In genomic region chr6:8941578-8941977, GRCh38 we compare ENCODE assay signal across 18 cellular contexts.
"Had no signal": no experiment of that assay in that cellular context is flagged by ENCODE, and none has a peak within 500 bp of the region (broad histone marks: within the 10 kb centered on the region; RNA-seq: fewer than 3 reads in every experiment).

No MANE protein-coding gene starts in this region.

- H3K27ac ChIP-seq: coronary artery, heart right ventricle, right atrium auricular region, suprapubic skin, thyroid gland, uterus had no signal

- ATAC-seq: heart right ventricle; mucosa of descending colon; naive thymus-derived CD8-positive, alpha-beta T cell; stimulated activated effector memory CD8-positive, alpha-beta T cell treated with anti-CD3 and anti-CD28 coated beads, Interleukin-12 subunit alpha, Interleukin-12 subunit beta, amount 100 ng/mL, for 72 hours; stimulated activated naive CD8-positive, alpha-beta T cell treated with anti-CD3 and anti-CD28 coated beads, Interleukin-15, Interleukin-2, amounts not matched to agents 100 U/mL and 50 U/mL, for 24 hours had no signal

- DNase-seq: effector CD4-positive, alpha-beta T cell; endodermal cell; erythroblast; heart right ventricle; hypothalamus; kidney glomerular epithelial cell; mucosa of descending colon; naive thymus-derived CD8-positive, alpha-beta T cell; small intestine; stimulated activated CD4-positive, alpha-beta T cell treated with anti-CD3 and anti-CD28 coated beads, Interleukin-2, amount 100 ng/mL, for 48 hours; stimulated activated CD8-positive, alpha-beta memory T cell treated with anti-CD3 and anti-CD28 coated beads, Interleukin-4, amount 100 ng/mL, for 48 hours; stimulated activated naive CD8-positive, alpha-beta T cell treated with anti-CD3 and anti-CD28 coated beads, Interleukin-15, Interleukin-2, amounts not matched to agents 100 U/mL and 50 U/mL, for 24 hours; thyroid gland; uterus had no signal
